In genomic region chr7:105013818-105014724, GRCh38 we compare ENCODE assay signal across 8 cellular contexts. TPM values are rescaled to one million over a fixed set of nuclear protein-coding genes. Genes with fewer than 3 reads are reported as not detected.
DNase-seq lines count a peak whose midpoint lies in the region; ATAC-seq and TF ChIP-seq lines count a peak whose summit lies in the region.

KMT2E (plus strand) TSS chr7:105014205; CDS start chr7:105040953, 26,748 bp downstream.

- peak within 1 kb of the TSS; percentile 99 for H3K4me3 Mint-ChIP-seq in effector memory CD8-positive, alpha-beta T cell

- H3K4me1 Mint-ChIP-seq in effector memory CD8-positive, alpha-beta T cell (ENCODE audit: low read depth in 2 of 2): peaks cover 33 to 39% of the 10 kb centered on the region in 2 donors

- H3K27ac Mint-ChIP-seq in effector memory CD8-positive, alpha-beta T cell: peak within 1 kb of the TSS; percentile 100

- ATAC-seq in GM19395 (IDR thresholded peaks at IDR 0.05; ENCODE audit: unreplicated experiment): peak; percentile 28
- ATAC-seq in HG03571 (IDR thresholded peaks at IDR 0.05; ENCODE audit: unreplicated experiment): peak; percentile 23
- ATAC-seq in effector memory CD8-positive, alpha-beta T cell (replicated peaks): peak; percentile 29

- H3K9me3 Mint-ChIP-seq in effector memory CD8-positive, alpha-beta T cell: no peaks in the 10 kb centered on the region

- H3K36me3 Mint-ChIP-seq in effector memory CD8-positive, alpha-beta T cell (ENCODE audit: insufficient read depth): peaks cover 85% of the 10 kb centered on the region

- TF ChIP-seq CTCF in C4-2B (conservative IDR thresholded peaks at IDR 0.05): peak; percentile 49

- DNase-seq in NK-92 treated with Interleukin-12 subunit alpha and Interleukin-12 subunit beta, amount 100 ng/mL, for 24 hours (lab: John Stamatoyannopoulos, UW): peak; percentile 83
- DNase-seq in activated CD8-positive, alpha-beta memory T cell treated with anti-CD3 and anti-CD28 coated beads for 4 hours (ENCODE audit: low read depth in 2 of 2): peak; percentile 83 to 87
- peak; percentile 92 to 96 (median 94) for DNase-seq in effector memory CD8-positive, alpha-beta T cell
- DNase-seq in mesenteric fat pad (ENCODE audit: low spot score): peak; percentile 97
- DNase-seq in stimulated activated CD8-positive, alpha-beta memory T cell treated with anti-CD3 and anti-CD28 coated beads, Interleukin-15, amount 100 ng/mL, for 24 hours (ENCODE audit: low read depth): peak; percentile 83

- H3K27ac ChIP-seq in C4-2B: peak within 1 kb of the TSS; percentile 95

- H3K27me3 Mint-ChIP-seq in effector memory CD8-positive, alpha-beta T cell: no peaks in the 10 kb centered on the region

RNA-seq across cellular contexts. Expression of gene KMT2E, which starts in this region (rescaled TPM):
- 72.4 TPM for total RNA-seq in mesenteric fat pad

Comparison
In these comparisons a context has a peak if more than half of its experiments do, and no peak if none do; other contexts are left out.
1. Peak in every context shown above with its lines: DNase-seq, ATAC-seq and H3K27ac ChIP-seq.